In genomic region chrX:154513662-154514204, GRCh38 we compare ENCODE assay signal across 1 cellular context.
TF ChIP-seq lines count a peak whose summit lies in the region.

No MANE protein-coding gene starts in this region.

TF ChIP-seq in GM12891, 5 proteins besides CTCF, POLR2A, EP300 and RAD21:
- TF ChIP-seq POLR2AphosphoS5 (IDR thresholded peaks at IDR 0.05; ENCODE audit: low read depth, low read length) (no peak), POU2F2 (IDR thresholded peaks at IDR 0.05; ENCODE audit: low read depth, low read length) (no peak), SPI1 (IDR thresholded peaks at IDR 0.05; ENCODE audit: low read depth, low read length) (no peak), PAX5 (IDR thresholded peaks at IDR 0.05; ENCODE audit: insufficient read depth, low read length, severe bottlenecking) (no peak), TAF1 (IDR thresholded peaks at IDR 0.05; ENCODE audit: low read depth, low read length) (no peak)
